ENCODE assay signal across 21 cellular contexts in the genomic region with DNA sequence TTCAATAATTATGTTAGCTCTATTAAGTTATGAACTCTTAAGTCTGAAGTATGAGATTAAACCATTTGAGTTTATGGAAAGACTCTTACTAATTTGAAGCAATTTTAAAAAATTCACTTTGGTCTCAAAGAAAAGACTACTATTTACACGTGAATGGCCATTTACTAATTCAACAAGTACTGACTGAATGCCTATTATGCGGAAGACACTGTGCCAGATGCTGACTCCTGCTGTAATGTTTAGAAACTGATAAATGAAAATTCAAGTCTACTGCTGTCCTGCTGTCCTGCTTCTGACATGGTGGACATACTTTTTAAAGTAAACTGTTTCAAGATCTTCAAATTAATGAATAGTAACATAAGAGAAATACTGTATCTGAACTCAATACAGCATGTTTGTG.
"Had no signal": no experiment of that assay in that cellular context is flagged by ENCODE, and none has a peak within 500 bp of the region (broad histone marks: within the 10 kb centered on the region; RNA-seq: fewer than 3 reads in every experiment).

No MANE protein-coding gene starts in this region.

- H3K27ac ChIP-seq: ascending aorta, breast epithelium, gastroesophageal sphincter, heart right ventricle, psoas muscle, tibial nerve, vagina had no signal

- H3K27me3 ChIP-seq: ascending aorta, breast epithelium, gastroesophageal sphincter, heart right ventricle, tibial nerve, vagina had no signal

- H3K4me3 ChIP-seq: ascending aorta, breast epithelium, gastroesophageal sphincter, heart right ventricle, psoas muscle, tibial nerve, vagina had no signal

- DNase-seq: activated CD4-positive, alpha-beta T cell treated with anti-CD3 and anti-CD28 coated beads, Interleukin-2, amount 50 U/mL, for 4 hours; activated effector memory CD4-positive, alpha-beta T cell treated with anti-CD3 and anti-CD28 coated beads, Interleukin-2, amount 50 U/mL, for 16 hours; activated T-cell treated with anti-CD3 and anti-CD28 coated beads, Interleukin-2, amount 50 U/mL, for 72 hours; cerebellar nuclear complex; cortex of kidney; heart right ventricle; immature natural killer cell; kidney glomerular epithelial cell; left ventricle myocardium superior; occipital lobe; psoas muscle; right cardiac atrium; stimulated activated CD4-positive, alpha-beta T cell treated with anti-CD3 and anti-CD28 coated beads, Interleukin-2, amount 100 ng/mL, for 24 hours; stimulated activated naive CD8-positive, alpha-beta T cell treated with anti-CD3 and anti-CD28 coated beads, Interleukin-15, Interleukin-2, amounts not matched to agents 100 U/mL and 50 U/mL, for 24 hours; substantia nigra had no signal

- H3K36me3 ChIP-seq: breast epithelium had no signal

- H3K9me3 ChIP-seq: ascending aorta, breast epithelium, gastroesophageal sphincter, heart right ventricle, psoas muscle, tibial nerve, vagina had no signal

- ATAC-seq: activated T-cell treated with anti-CD3 and anti-CD28 coated beads, Interleukin-2, amount 50 U/mL, for 72 hours; esophagus mucosa; gastroesophageal sphincter; heart right ventricle; left ventricle myocardium superior; psoas muscle; right cardiac atrium; stimulated activated naive CD8-positive, alpha-beta T cell treated with anti-CD3 and anti-CD28 coated beads, Interleukin-15, Interleukin-2, amounts not matched to agents 100 U/mL and 50 U/mL, for 24 hours had no signal

- H3K4me1 ChIP-seq: ascending aorta, breast epithelium, heart right ventricle, tibial nerve, vagina had no signal
